In the genomic region with DNA sequence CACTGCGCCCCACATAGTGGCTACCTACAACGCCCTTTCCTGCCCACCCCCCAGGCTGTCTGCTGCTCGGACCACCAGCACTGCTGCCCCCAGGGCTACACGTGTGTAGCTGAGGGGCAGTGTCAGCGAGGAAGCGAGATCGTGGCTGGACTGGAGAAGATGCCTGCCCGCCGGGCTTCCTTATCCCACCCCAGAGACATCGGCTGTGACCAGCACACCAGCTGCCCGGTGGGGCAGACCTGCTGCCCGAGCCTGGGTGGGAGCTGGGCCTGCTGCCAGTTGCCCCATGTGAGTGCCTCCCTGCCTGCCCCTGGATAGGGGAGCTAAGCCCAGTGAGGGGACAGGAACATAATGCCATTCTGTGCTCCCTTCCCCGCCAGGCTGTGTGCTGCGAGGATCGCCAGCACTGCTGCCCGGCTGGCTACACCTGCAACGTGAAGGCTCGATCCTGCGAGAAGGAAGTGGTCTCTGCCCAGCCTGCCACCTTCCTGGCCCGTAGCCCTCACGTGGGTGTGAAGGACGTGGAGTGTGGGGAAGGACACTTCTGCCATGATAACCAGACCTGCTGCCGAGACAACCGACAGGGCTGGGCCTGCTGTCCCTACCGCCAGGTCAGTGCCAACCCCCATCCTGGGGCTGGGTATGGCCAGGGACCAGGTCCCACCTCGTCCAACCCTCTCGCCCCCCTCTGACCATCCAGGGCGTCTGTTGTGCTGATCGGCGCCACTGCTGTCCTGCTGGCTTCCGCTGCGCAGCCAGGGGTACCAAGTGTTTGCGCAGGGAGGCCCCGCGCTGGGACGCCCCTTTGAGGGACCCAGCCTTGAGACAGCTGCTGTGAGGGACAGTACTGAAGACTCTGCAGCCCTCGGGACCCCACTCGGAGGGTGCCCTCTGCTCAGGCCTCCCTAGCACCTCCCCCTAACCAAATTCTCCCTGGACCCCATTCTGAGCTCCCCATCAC, we compare ENCODE assay signal across 18 cellular contexts. TPM values are rescaled to one million over a fixed set of nuclear protein-coding genes. Genes with fewer than 3 reads are reported as not detected.
DNase-seq lines count a peak whose midpoint lies in the region; ATAC-seq and TF ChIP-seq lines count a peak whose summit lies in the region.
"Had no signal": no experiment of that assay in that cellular context is flagged by ENCODE, and none has a peak within 500 bp of the region (broad histone marks: within the 10 kb centered on the region; RNA-seq: fewer than 3 reads in every experiment).

No MANE protein-coding gene starts in this region.

- H2AFZ ChIP-seq in GM23338, result no peak overlapping the region
- no peak overlapping the region for H2AFZ ChIP-seq in PC-3 (ENCODE audit: low read length)

- CTCF ChIA-PET in PC-3 (lab: Charles Lee), result interaction anchor here (0.8 kb wide), 1 partner anchor 9 kb away, joined by 3 read pairs; no protein-coding TSS in a partner anchor

- H3K27me3 ChIP-seq in GM23338 (ENCODE audit: insufficient read depth) (peaks cover 8% of the 10 kb centered on the region; the same call in 1 of the 2 replicates), PC-3 (ENCODE audit: low read length) (no peaks in the 10 kb centered on the region)
- H3K27me3 ChIP-seq: colonic mucosa, pancreas had no signal

- peaks cover 23% of the 10 kb centered on the region for H3K27me3 Mint-ChIP-seq in GM23338 (ENCODE audit: insufficient read depth, low read depth, poor library complexity)
- H3K27me3 Mint-ChIP-seq in immature natural killer cell (ENCODE audit: low read depth in 3 of 3), result peaks cover 0 to 5% (median 1%) of the 10 kb centered on the region in 3 donors
- H3K27me3 Mint-ChIP-seq: activated CD4-positive, alpha-beta T cell treated with anti-CD3 and anti-CD28 coated beads for 36 hours had no signal

- H3K4me3 ChIP-seq in GM23338, result no peak overlapping the region
- no peak overlapping the region for H3K4me3 ChIP-seq in PC-3 (ENCODE audit: low read length)
- H3K4me3 ChIP-seq: colonic mucosa, pancreas had no signal

- H3K9me3 Mint-ChIP-seq in GM23338 (peaks cover 2% of the 10 kb centered on the region; the same call in 1 of the 3 replicates), immature natural killer cell (no peaks in the 10 kb centered on the region)
- H3K9me3 Mint-ChIP-seq: T-helper 2 cell treated with Interferon-gamma antibody and Interleukin-4, amounts not matched to agents 5 μg/mL and 100 μg/mL, for 36 hours had no signal

- H3K9me3 ChIP-seq in PC-3 (ENCODE audit: low read length), result no peaks in the 10 kb centered on the region
- H3K9me3 ChIP-seq: colonic mucosa, pancreas had no signal

- H3F3A ChIP-seq in GM23338 (replicated peaks; ENCODE audit: low read depth) (peaks cover 10% of the 10 kb centered on the region; the same call in 1 of the 2 replicates), PC-3 (ENCODE audit: low read length, unreplicated experiment) (no peaks in the 10 kb centered on the region)

- H3K27ac Mint-ChIP-seq in GM23338 (no peak overlapping the region), immature natural killer cell (no peak overlapping the region)
- H3K27ac Mint-ChIP-seq: activated CD4-positive, alpha-beta T cell treated with anti-CD3 and anti-CD28 coated beads for 36 hours; T-helper 2 cell treated with Interferon-gamma antibody and Interleukin-4, amounts not matched to agents 5 μg/mL and 100 μg/mL, for 36 hours had no signal

- H3K27ac ChIP-seq in GM23338 (ENCODE audit: low read depth), result no peak overlapping the region
- no peak overlapping the region for H3K27ac ChIP-seq in PC-3 (ENCODE audit: low read length)
- H3K27ac ChIP-seq: C4-2B, colonic mucosa, pancreas had no signal

- TF ChIP-seq CTCF in GM23338 (conservative IDR thresholded peaks at IDR 0.05; ENCODE audit: low read depth in 2 of 2) (no peak), PC-3 (conservative IDR thresholded peaks at IDR 0.05; ENCODE audit: low read depth, low read length) (no peak)

- H3K9ac ChIP-seq in PC-3 (ENCODE audit: low read length), result no peak overlapping the region

- peaks cover 3% of the 10 kb centered on the region; the same call in 1 of the 2 replicates for H4K20me1 ChIP-seq in GM23338 (replicated peaks; ENCODE audit: insufficient read depth)
- H4K20me1 ChIP-seq in PC-3 (ENCODE audit: low read length), result no peaks in the 10 kb centered on the region

- H3K36me3 Mint-ChIP-seq in GM23338 (ENCODE audit: low read depth) (peaks cover 8% of the 10 kb centered on the region; the same call in 2 of the 3 replicates), immature natural killer cell (no peaks in the 10 kb centered on the region)

- peaks cover 7% of the 10 kb centered on the region for H3K4me1 Mint-ChIP-seq in GM23338
- H3K4me1 Mint-ChIP-seq in immature natural killer cell, result peaks cover 11 to 16% of the 10 kb centered on the region in 2 donors
- H3K4me1 Mint-ChIP-seq: activated CD4-positive, alpha-beta T cell treated with anti-CD3 and anti-CD28 coated beads for 36 hours had no signal

- no peak overlapping the region for H3K4me2 ChIP-seq in GM23338
- H3K4me2 ChIP-seq in PC-3 (ENCODE audit: low read length), result no peak overlapping the region

- no peaks in the 10 kb centered on the region for H3K79me2 ChIP-seq in GM23338 (replicated peaks; ENCODE audit: insufficient read depth)
- H3K79me2 ChIP-seq in PC-3 (ENCODE audit: low read length), result no peaks in the 10 kb centered on the region

- DNase-seq in GM23338 (ENCODE audit: low spot score) (no peak), PC-3 (no peak), immature natural killer cell (no peak), anterior cingulate cortex (lab: John Stamatoyannopoulos, UW) (no peak), glomerular visceral epithelial cell (ENCODE audit: extremely low spot score) (no peak), SW480 (ENCODE audit: low spot score) (no peak)
- DNase-seq: activated CD4-positive, alpha-beta T cell treated with anti-CD3 and anti-CD28 coated beads for 36 hours; colonic mucosa; head of caudate nucleus; MM.1S; NCI-H2081 treated with DMSO at 0.1 percent for 48 hours; NCI-H526 treated with DMSO at 0.1 percent for 48 hours; small intestine; stimulated activated naive CD4-positive, alpha-beta T cell treated with Interleukin-2 at 50 U/mL for 16 hours had no signal

- TSS peak; percentile 45 for BruUV-seq in PC-3 (replicated peaks; lab: Mats Ljungman, UMichigan)

- H3K4me3 Mint-ChIP-seq in GM23338, result peak overlapping the region; percentile 67; the same call in 2 of the 3 replicates
- peak overlapping the region in 3 of 5 donors; percentile 69 to 73 (median 72) for H3K4me3 Mint-ChIP-seq in immature natural killer cell

- ATAC-seq in GM23338 (no peak), PC-3 (no peak)
- ATAC-seq: activated CD4-positive, alpha-beta T cell treated with anti-CD3 and anti-CD28 coated beads for 36 hours; pancreas had no signal

- POLR2A ChIA-PET in PC-3 (lab: Charles Lee; ENCODE audit: unreplicated experiment), result no interaction called here

- H3K9me2 ChIP-seq in GM23338 (ENCODE audit: insufficient read depth) (no peaks in the 10 kb centered on the region), PC-3 (replicated peaks; ENCODE audit: low read length) (no peaks in the 10 kb centered on the region)

- intact Hi-C loops in PC-3 (cut with micrococcal nuclease), result no loop called here

- H3K4me1 ChIP-seq in GM23338 (ENCODE audit: insufficient read depth) (peaks cover 4% of the 10 kb centered on the region; the same call in 1 of the 2 replicates), PC-3 (ENCODE audit: insufficient read depth, low read length) (no peaks in the 10 kb centered on the region)
- H3K4me1 ChIP-seq: colonic mucosa, pancreas had no signal

- no peaks in the 10 kb centered on the region for H3K36me3 ChIP-seq in GM23338 (ENCODE audit: insufficient read depth)
- peaks cover 13% of the 10 kb centered on the region; the same call in 1 of the 2 replicates for H3K36me3 ChIP-seq in PC-3 (ENCODE audit: low read depth, low read length)

TF ChIP-seq in GM23338, 12 proteins besides CTCF, POLR2A, EP300 and RAD21 (continues in another document):
- no peak for TF ChIP-seq ZNF331 (CRISPR knock-in tag; IDR thresholded peaks at IDR 0.05; ENCODE audit: low read depth)
- TF ChIP-seq STAT1 (IDR thresholded peaks at IDR 0.05; ENCODE audit: unreplicated experiment), result no peak
- no peak for TF ChIP-seq EZH2phosphoT487 (IDR thresholded peaks at IDR 0.05; ENCODE audit: unreplicated experiment)
- TF ChIP-seq JUNB (IDR thresholded peaks at IDR 0.05; ENCODE audit: unreplicated experiment), result no peak

RNA-seq across cellular contexts. Expression of gene GRN, which starts 7.1 kb away (rescaled TPM):
- 193 and 216 TPM in 2 replicates for total RNA-seq in GM23338 (2014; rRNA removed; shearing (Covaris generic))
- polyA plus RNA-seq in GM23338 (2016; fragmentation: Nextera tagmentation; extraction: Ambion mirVana), result 101 and 122 TPM in 2 replicates
- total RNA-seq in PC-3 (2014; rRNA removed), result 400 and 465 TPM in 2 replicates
- polyA plus RNA-seq in immature natural killer cell, result 100 to 1,000 TPM in 1 of 3 donors, 10 to 100 TPM in 2; 50.9 to 103 (median 73.3) TPM

RNA-seq across cellular contexts. Expression of gene FAM171A2, which starts 11.4 kb away (rescaled TPM):
- 26.6 and 35.4 TPM in 2 replicates for total RNA-seq in GM23338 (2014; rRNA removed; shearing (Covaris generic))
- polyA plus RNA-seq in GM23338 (2016; fragmentation: Nextera tagmentation; extraction: Ambion mirVana) (3.9 and 4.1 TPM in 2 replicates), immature natural killer cell (under 1 TPM in 1 of 3 donors, not detected in 2; 0.07 TPM)
- total RNA-seq in PC-3 (2014; rRNA removed), result 16.3 and 22.6 TPM in 2 replicates

RNA-seq across cellular contexts. Expression of gene SLC25A39, which starts 27.6 kb away (rescaled TPM):
- 157 and 184 TPM in 2 replicates for total RNA-seq in GM23338 (2014; rRNA removed; shearing (Covaris generic))
- polyA plus RNA-seq in GM23338 (2016; fragmentation: Nextera tagmentation; extraction: Ambion mirVana) (202 and 215 TPM in 2 replicates), immature natural killer cell (100 to 1,000 TPM; 125 to 158 (median 127) TPM)
- total RNA-seq in PC-3 (2014; rRNA removed), result 726 and 797 TPM in 2 replicates

RNA-seq across cellular contexts. Expression of gene ITGA2B, which starts 37.2 kb away (rescaled TPM):
- total RNA-seq in GM23338 (2014; rRNA removed; shearing (Covaris generic)), result 9.6 and 13.3 TPM in 2 replicates
- polyA plus RNA-seq in GM23338 (2016; fragmentation: Nextera tagmentation; extraction: Ambion mirVana) (7.8 and 13.9 TPM in 2 replicates), immature natural killer cell (1 to 10 TPM; 1.9 to 9.3 (median 2.8) TPM)
- total RNA-seq in PC-3 (2014; rRNA removed), result 3.1 and 7.1 TPM in 2 replicates
- polyA plus RNA-seq: keratinocyte had no signal

RNA-seq across cellular contexts. Expression of gene RUNDC3A, which starts 43.8 kb away (rescaled TPM):
- total RNA-seq in GM23338 (2014; rRNA removed; shearing (Covaris generic)), result 4.0 and 5.5 TPM in 2 replicates
- polyA plus RNA-seq in GM23338 (2016; fragmentation: Nextera tagmentation; extraction: Ambion mirVana) (3.7 and 6.3 TPM in 2 replicates), immature natural killer cell (not detected)
- total RNA-seq in PC-3 (2014; rRNA removed), result 0.29 and 1.4 TPM in 2 replicates
